ENCODE assay signal across 27 cellular contexts in genomic region chr16:87372305-87372704, GRCh38.
"Had no signal": no experiment of that assay in that cellular context is flagged by ENCODE, and none has a peak within 500 bp of the region (broad histone marks: within the 10 kb centered on the region; RNA-seq: fewer than 3 reads in every experiment).

No MANE protein-coding gene starts in this region.

- FAIRE-seq: urothelium cell line had no signal

- H3K27me3 ChIP-seq: right atrium auricular region, right lobe of liver, stomach, suprapubic skin, tibial artery, upper lobe of right lung had no signal

- H3K36me3 ChIP-seq: left ventricle myocardium inferior, right atrium auricular region, right lobe of liver, suprapubic skin, thoracic aorta, upper lobe of right lung had no signal

- H3K4me1 ChIP-seq: parathyroid adenoma had no signal

- H3K4me3 ChIP-seq: heart left ventricle, left ventricle myocardium inferior, lung, mucosa of descending colon, right atrium auricular region, right lobe of liver, skin epidermis, stomach, suprapubic skin, thoracic aorta, tibial artery, upper lobe of right lung had no signal

- H3K9me3 ChIP-seq: heart left ventricle, left ventricle myocardium inferior, mucosa of descending colon, right atrium auricular region, right lobe of liver, stomach, suprapubic skin, thoracic aorta, tibial artery, upper lobe of right lung had no signal

- ATAC-seq: mucosa of descending colon; naive thymus-derived CD8-positive, alpha-beta T cell; right lobe of liver; stimulated activated naive B cell treated with anti-CD40 and anti-IgM and Interleukin-4, amounts not matched to agents 10 μg/mL and 1 μg/mL and 100 μg/mL, for 72 hours; stimulated activated naive CD8-positive, alpha-beta T cell treated with anti-CD3 and anti-CD28 coated beads, Interleukin-15, Interleukin-2, amounts not matched to agents 100 U/mL and 50 U/mL, for 24 hours; upper lobe of right lung had no signal

- H3K9ac ChIP-seq: parathyroid adenoma had no signal

- DNase-seq: hypothalamus; islet precursor cell; left ventricle myocardium inferior; mesendoderm; midbrain; mucosa of descending colon; naive thymus-derived CD8-positive, alpha-beta T cell; nucleus accumbens; stimulated activated CD4-positive, alpha-beta T cell treated with anti-CD3 and anti-CD28 coated beads, Interleukin-1b, Interleukin-23, amount 100 ng/mL, for 48 hours; stimulated activated CD4-positive, alpha-beta T cell treated with anti-CD3 and anti-CD28 coated beads, Interleukin-2, amount 100 ng/mL, for 48 hours; stimulated activated CD4-positive, alpha-beta T cell treated with anti-CD3 and anti-CD28 coated beads, Interleukin-4, amount 100 ng/mL, for 4 hours; stimulated activated CD8-positive, alpha-beta memory T cell treated with anti-CD3 and anti-CD28 coated beads, Interleukin-4, amount 100 ng/mL, for 48 hours; stimulated activated naive B cell treated with anti-CD40 and anti-IgM and Interleukin-4, amounts not matched to agents 10 μg/mL and 1 μg/mL and 100 μg/mL, for 72 hours; stimulated activated naive CD8-positive, alpha-beta T cell treated with anti-CD3 and anti-CD28 coated beads, Interleukin-15, Interleukin-2, amounts not matched to agents 100 U/mL and 50 U/mL, for 24 hours; stomach; tibial artery; trophoblast cell; upper lobe of right lung had no signal

- H3K27ac ChIP-seq: parathyroid adenoma, right atrium auricular region, right lobe of liver, skin epidermis, suprapubic skin, thoracic aorta, tibial artery, upper lobe of right lung had no signal
